Comparison of ENCODE assay signal across 8 cellular contexts in the genomic region with DNA sequence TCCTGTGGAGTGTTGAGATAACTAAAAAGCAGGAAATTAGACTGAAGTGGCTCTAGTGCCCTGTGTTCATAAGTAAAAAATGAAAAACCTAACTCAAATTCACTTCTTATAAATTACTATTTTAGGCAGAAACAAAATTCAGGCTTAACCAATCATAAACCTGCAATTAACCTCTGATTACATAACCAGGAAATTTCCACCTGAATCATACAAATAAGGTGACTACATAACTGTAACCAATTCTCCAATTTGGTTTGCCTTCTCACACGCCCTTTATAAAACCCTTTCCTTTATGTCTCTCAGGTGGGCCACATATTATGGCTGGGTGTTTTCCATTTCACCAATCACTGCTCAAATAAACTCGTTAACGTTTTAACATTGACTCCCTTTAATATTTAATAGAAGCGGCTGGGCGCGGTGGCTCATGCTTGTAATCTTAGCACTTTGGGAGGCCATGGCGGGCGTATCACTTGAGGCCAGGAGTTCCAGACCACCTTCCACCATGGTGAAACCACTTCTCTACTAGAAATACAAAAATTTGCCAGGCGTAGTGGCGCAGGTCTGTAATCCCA. TPM values are rescaled to one million over a fixed set of nuclear protein-coding genes. Genes with fewer than 3 reads are reported as not detected.
A peak's percentile ranks its signal among the peaks of the same experiment; 100 is the strongest.
DNase-seq lines count a peak whose midpoint lies in the region; ATAC-seq and TF ChIP-seq lines count a peak whose summit lies in the region.

No MANE protein-coding gene starts in this region.

- H3K27me3 Mint-ChIP-seq in activated naive CD4-positive, alpha-beta T cell treated with anti-CD3 and anti-CD28 coated beads for 36 hours (ENCODE audit: low read depth) = no peaks in the 10 kb centered on the region
- H3K27me3 Mint-ChIP-seq in activated CD4-positive, alpha-beta memory T cell treated with anti-CD3 and anti-CD28 coated beads for 36 hours = no peaks in the 10 kb centered on the region

- H3K27ac ChIP-seq in sigmoid colon = peak overlapping the region; percentile 83 to 90 (median 90)

- intact Hi-C loops in activated naive CD4-positive, alpha-beta T cell treated with anti-CD3 and anti-CD28 coated beads for 36 hours (cut with micrococcal nuclease) = loop anchor here (5.0 to 10.0 kb wide), 3 partner anchors 156 to 759 kb away; a partner anchor contains a TSS
- intact Hi-C loops in activated CD4-positive, alpha-beta memory T cell treated with anti-CD3 and anti-CD28 coated beads for 36 hours (cut with micrococcal nuclease) = loop anchor here (2.0 to 10.0 kb wide), 4 partner anchors 124 to 639 kb away; a partner anchor contains a TSS
- intact Hi-C loops in sigmoid colon (cut with DNase I) = loop anchor here (10.0 kb wide), 1 partner anchor 762 kb away; no protein-coding TSS in a partner anchor

- no peaks in the 10 kb centered on the region for H3K9me3 ChIP-seq in sigmoid colon

- H3K36me3 ChIP-seq in sigmoid colon = peaks cover 0 to 23% (median 1%) of the 10 kb centered on the region in 4 donors

- POLR2A ChIA-PET in activated CD4-positive, alpha-beta memory T cell treated with anti-CD3 and anti-CD28 coated beads for 36 hours (lab: Charles Lee) = interaction anchor here (0.7 to 2.9 kb wide), 8 partner anchors 9 to 642 kb away, joined by 4 to 35 read pairs (median 6); a partner anchor contains a TSS

- TF ChIP-seq EP300 in sigmoid colon (IDR thresholded peaks at IDR 0.05) = no peak

- H3K27ac Mint-ChIP-seq in activated naive CD4-positive, alpha-beta T cell treated with anti-CD3 and anti-CD28 coated beads for 36 hours = peak overlapping the region; percentile 92
- peak overlapping the region; percentile 89 for H3K27ac Mint-ChIP-seq in activated CD4-positive, alpha-beta memory T cell treated with anti-CD3 and anti-CD28 coated beads for 36 hours

- peak overlapping the region; percentile 76 to 96 (median 90) for H3K4me3 ChIP-seq in sigmoid colon

- no peak for TF ChIP-seq POLR2A in sigmoid colon (IDR thresholded peaks at IDR 0.05)

- H3K27me3 ChIP-seq in sigmoid colon = no peaks in the 10 kb centered on the region

- H3K4me1 Mint-ChIP-seq in activated naive CD4-positive, alpha-beta T cell treated with anti-CD3 and anti-CD28 coated beads for 36 hours (ENCODE audit: low read depth) = peaks cover 28% of the 10 kb centered on the region
- H3K4me1 Mint-ChIP-seq in activated CD4-positive, alpha-beta memory T cell treated with anti-CD3 and anti-CD28 coated beads for 36 hours (ENCODE audit: low read depth) = peaks cover 20% of the 10 kb centered on the region

- H3K9me3 Mint-ChIP-seq in activated naive CD4-positive, alpha-beta T cell treated with anti-CD3 and anti-CD28 coated beads for 36 hours = no peaks in the 10 kb centered on the region
- no peaks in the 10 kb centered on the region for H3K9me3 Mint-ChIP-seq in activated CD4-positive, alpha-beta memory T cell treated with anti-CD3 and anti-CD28 coated beads for 36 hours

- ATAC-seq in GM21723 (IDR thresholded peaks at IDR 0.05; ENCODE audit: unreplicated experiment) = no peak

- CTCF ChIA-PET in activated naive CD4-positive, alpha-beta T cell treated with anti-CD3 and anti-CD28 coated beads for 36 hours (lab: Charles Lee) = interaction anchor here (0.8 to 1.1 kb wide), 3 partner anchors 9 to 414 kb away, joined by 3 read pairs; a partner anchor contains a TSS
- CTCF ChIA-PET in activated CD4-positive, alpha-beta memory T cell treated with anti-CD3 and anti-CD28 coated beads for 36 hours (lab: Charles Lee) = interaction anchor here (1.4 to 2.7 kb wide), 2 partner anchors 10 to 23 kb away, joined by 4 to 18 read pairs; a partner anchor contains a TSS

- TF ChIP-seq CTCF in sigmoid colon (IDR thresholded peaks at IDR 0.05) = no peak

- DNase-seq in activated naive CD4-positive, alpha-beta T cell treated with anti-CD3 and anti-CD28 coated beads for 36 hours = no peak
- DNase-seq in activated naive CD4-positive, alpha-beta T cell treated with Interleukin-2 at 50 U/mL for 16 hours = no peak
- no peak for DNase-seq in activated CD4-positive, alpha-beta memory T cell treated with anti-CD3 and anti-CD28 coated beads for 36 hours
- peak; percentile 26 for DNase-seq in glomerular visceral epithelial cell (ENCODE audit: extremely low spot score)
- DNase-seq in sigmoid colon = no peak
- no peak for DNase-seq in NCI-H146 (lab: John Stamatoyannopoulos, UW)
- DNase-seq in dedifferentiated amniotic fluid mesenchymal stem cell (ENCODE audit: extremely low spot score) = no peak

- 0 to 1% methylated on average over 10 of the region's 10 CpGs for WGBS in sigmoid colon, 2 donors

- H3K36me3 Mint-ChIP-seq in activated naive CD4-positive, alpha-beta T cell treated with anti-CD3 and anti-CD28 coated beads for 36 hours (ENCODE audit: low read depth) = peaks cover 25% of the 10 kb centered on the region
- peaks cover 19% of the 10 kb centered on the region for H3K36me3 Mint-ChIP-seq in activated CD4-positive, alpha-beta memory T cell treated with anti-CD3 and anti-CD28 coated beads for 36 hours

- H3K4me1 ChIP-seq in sigmoid colon = peaks cover 0 to 13% (median 10%) of the 10 kb centered on the region in 4 donors

- peak overlapping the region; percentile 93 for H3K4me3 Mint-ChIP-seq in activated naive CD4-positive, alpha-beta T cell treated with anti-CD3 and anti-CD28 coated beads for 36 hours
- peak overlapping the region; percentile 91 for H3K4me3 Mint-ChIP-seq in activated CD4-positive, alpha-beta memory T cell treated with anti-CD3 and anti-CD28 coated beads for 36 hours

RNA-seq across cellular contexts. Expression of a gene that starts 22.9 kb away (rescaled TPM):
- 10 to 100 TPM; 12.9 to 13.3 TPM for total RNA-seq in activated naive CD4-positive, alpha-beta T cell treated with anti-CD3 and anti-CD28 coated beads for 36 hours
- 10 to 100 TPM; 13.6 to 14.5 TPM for total RNA-seq in activated CD4-positive, alpha-beta memory T cell treated with anti-CD3 and anti-CD28 coated beads for 36 hours
- 1 to 10 TPM in 2 of 4 donors, under 1 TPM in 2; 0.33 to 2.5 (median 1.5) TPM for total RNA-seq in sigmoid colon
- 1 to 10 TPM in 1 of 3 donors, under 1 TPM in 1, not detected in 1; 0.69 to 1.3 TPM for polyA plus RNA-seq in sigmoid colon
